In genomic region chr2:54665436-54665856, GRCh38 we compare ENCODE assay signal across 8 cellular contexts. TPM values are rescaled to one million over a fixed set of nuclear protein-coding genes. Genes with fewer than 3 reads are reported as not detected.
DNase-seq lines count a peak whose midpoint lies in the region; ATAC-seq, FAIRE-seq and TF ChIP-seq lines count a peak whose summit lies in the region.

No MANE protein-coding gene starts in this region.

- peaks cover 0 to 6% (median 2%) of the 10 kb centered on the region in 4 donors for H3K4me1 ChIP-seq in Peyer's patch

- H3K27me3 ChIP-seq in Peyer's patch (no peaks in the 10 kb centered on the region), brain microvascular endothelial cell (replicated peaks) (no peaks in the 10 kb centered on the region), layer of hippocampus (ENCODE audit: control insufficient read depth, insufficient read depth, low read length) (no peaks in the 10 kb centered on the region)

- no peak for DNase-seq in D721Med (ENCODE audit: insufficient read length, low spot score)
- DNase-seq in Peyer's patch, result peak in 2 of 3 donors; percentile 34 to 74
- DNase-seq in brain microvascular endothelial cell, result peak; percentile 34
- DNase-seq in stimulated activated CD4-positive, alpha-beta T cell treated with anti-CD3 and anti-CD28 coated beads, TNF-alpha, amount 100 ng/mL, for 48 hours (ENCODE audit: low read depth in 3 of 3), result peak in 2 of 3 donors; percentile 20 to 49
- no peak for DNase-seq in globus pallidus (ENCODE audit: low spot score)

- TF ChIP-seq CTCF in D721Med (IDR thresholded peaks at IDR 0.05; ENCODE audit: insufficient read depth, missing control alignments) (peak; percentile 25), Peyer's patch (IDR thresholded peaks at IDR 0.05) (peak in 5 of 6 experiments; percentile 16 to 74 (median 57)), brain microvascular endothelial cell (IDR thresholded peaks at IDR 0.05; ENCODE audit: low read depth, low read length, missing control alignments) (peak; percentile 75)

- H3K27ac ChIP-seq in Peyer's patch (peak overlapping the region; percentile 35 to 65 (median 47)), brain microvascular endothelial cell (peak overlapping the region; percentile 7), layer of hippocampus (ENCODE audit: low read depth, low read length) (peak overlapping the region; percentile 79)

- ATAC-seq in HG02571 (IDR thresholded peaks at IDR 0.05; ENCODE audit: unreplicated experiment) (peak; percentile 44), HG03432 (IDR thresholded peaks at IDR 0.05; ENCODE audit: unreplicated experiment) (no peak)

- H3K36me3 ChIP-seq in Peyer's patch (peaks cover 0 to 92% (median 0%) of the 10 kb centered on the region in 3 donors), brain microvascular endothelial cell (replicated peaks) (peaks cover 87% of the 10 kb centered on the region)

- FAIRE-seq in D721Med (lab: Jason Lieb, UNC), result no peak

- no peak for TF ChIP-seq POLR2A in Peyer's patch (IDR thresholded peaks at IDR 0.05)

- no peaks in the 10 kb centered on the region for H3K9me3 ChIP-seq in Peyer's patch

- in situ Hi-C loops in brain microvascular endothelial cell (cut with HindIII; ENCODE audit: low pct_ligation_motif_present, low sequenced_read_pairs), result no loop called here

- H3K4me3 ChIP-seq in Peyer's patch (no peak overlapping the region), brain microvascular endothelial cell (ENCODE audit: low read depth, low read length) (no peak overlapping the region)

RNA-seq across cellular contexts. Expression of gene EML6, which starts 58.0 kb away (rescaled TPM):
- total RNA-seq in Peyer's patch, result 10 to 100 TPM in 1 of 4 donors, 1 to 10 TPM in 3; 5.9 to 11.0 (median 7.9) TPM

Comparison
In these comparisons a context has a peak if more than half of its experiments do, and no peak if none do; other contexts are left out.
1. DNase-seq: peak in Peyer's patch (2 of 3), brain microvascular endothelial cell (single experiment) and stimulated activated CD4-positive, alpha-beta T cell treated with anti-CD3 and anti-CD28 coated beads, TNF-alpha, amount 100 ng/mL, for 48 hours (2 of 3); none in D721Med (single experiment) and globus pallidus (single experiment).
2. CTCF ChIP-seq: peak in every context shown above with its lines; median percentile 75 in brain microvascular endothelial cell; 57 in Peyer's patch; 25 in D721Med.
3. H3K27ac ChIP-seq: peak in every context shown above with its lines; median percentile 79 in layer of hippocampus; 47 in Peyer's patch; 7 in brain microvascular endothelial cell.